19 cellular contexts compared by ENCODE assay signal in the genomic region with DNA sequence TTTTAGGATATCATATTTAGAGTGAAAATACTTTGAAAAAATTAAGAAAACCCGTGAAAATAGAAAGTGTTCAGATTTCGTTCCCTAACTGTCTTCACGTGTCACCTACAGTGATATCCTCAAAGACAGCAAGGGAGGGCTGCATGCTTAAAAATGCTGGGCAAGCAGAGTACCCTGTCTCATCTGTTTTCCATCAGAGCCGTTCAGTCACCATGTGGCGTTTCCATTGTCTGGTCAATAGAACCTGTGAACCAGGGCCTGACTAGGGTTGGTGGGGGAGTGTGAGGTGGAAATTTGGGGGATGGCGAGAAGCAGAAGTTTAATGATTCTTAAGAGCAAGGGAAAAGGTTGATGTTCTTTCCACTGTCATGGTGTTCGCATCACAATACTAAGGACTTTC.
A peak's percentile ranks its signal among the peaks of the same experiment; 100 is the strongest.
DNase-seq lines count a peak whose midpoint lies in the region; ATAC-seq, FAIRE-seq and TF ChIP-seq lines count a peak whose summit lies in the region.
"Had no signal": no experiment of that assay in that cellular context is flagged by ENCODE, and none has a peak within 500 bp of the region (broad histone marks: within the 10 kb centered on the region; RNA-seq: fewer than 3 reads in every experiment).

No MANE protein-coding gene starts in this region.

- peak; percentile 29 for DNase-seq in SK-N-SH
- no peak for DNase-seq in glutamatergic neuron
- DNase-seq in retina: peak; percentile 63
- DNase-seq in HTR-8/SVneo (ENCODE audit: insufficient read length, low spot score): no peak
- no peak for DNase-seq in NCI-H2107 (lab: John Stamatoyannopoulos, UW)
- DNase-seq: AML-193; CD4-positive, alpha-beta memory T cell; DMS79 treated with DMSO at 0.1 percent for 48 hours; GF-D8; IMR-90 had no signal

- ATAC-seq in SK-N-SH treated with all-trans-retinoic acid at 6 μM for 48 hours (no peak), GM21619 (IDR thresholded peaks at IDR 0.05; ENCODE audit: unreplicated experiment) (no peak)
- ATAC-seq: A549 had no signal

- TF ChIP-seq CTCF in SK-N-SH (IDR thresholded peaks at IDR 0.05): no peak
- TF ChIP-seq CTCF in glutamatergic neuron (IDR thresholded peaks at IDR 0.05; ENCODE audit: partially characterized antibody, unreplicated experiment): no peak

- TF ChIP-seq EP300 in SK-N-SH (IDR thresholded peaks at IDR 0.05; ENCODE audit: borderline replicate concordance in 1 of 2, low read depth in 1 of 2, low read length in 1 of 2): no peak

- H3K4me3 ChIP-seq in SK-N-SH (ENCODE audit: low read depth in 2 of 2, low read length in 1 of 2): no peak overlapping the region
- H3K4me3 ChIP-seq: A549, BLaER1, HAP-1 had no signal

- H3K9me3 ChIP-seq in SK-N-SH: no peaks in the 10 kb centered on the region
- H3K9me3 ChIP-seq: A549, BLaER1, HAP-1 had no signal

- TF ChIP-seq RAD21 in SK-N-SH (IDR thresholded peaks at IDR 0.05; ENCODE audit: low read length): no peak

- CTCF ChIA-PET in SK-N-SH (lab: Yijun Ruan, JAX): no interaction called here

- no peaks in the 10 kb centered on the region for H3K9me3 Mint-ChIP-seq in glutamatergic neuron (ENCODE audit: unreplicated experiment)
- H3K9me3 Mint-ChIP-seq: CD4-positive, alpha-beta memory T cell had no signal

- FAIRE-seq in HTR-8/SVneo (lab: Jason Lieb, UNC): no peak
- FAIRE-seq: A549, H1 had no signal

- peak overlapping the region in 1 of 2 experiments; percentile 43; a peak in 1 of 4 replicates for H3K27ac ChIP-seq in SK-N-SH (ENCODE audit: low read depth in 2 of 2, low read length in 1 of 2)
- H3K27ac ChIP-seq: 22Rv1, BLaER1, HL-60 had no signal

- POLR2A ChIA-PET in SK-N-SH (lab: Yijun Ruan, JAX): no interaction called here

- H3K4me1 Mint-ChIP-seq in glutamatergic neuron (ENCODE audit: low read depth, unreplicated experiment): peaks cover 7% of the 10 kb centered on the region
- H3K4me1 Mint-ChIP-seq: CD14-positive monocyte; CD4-positive, alpha-beta memory T cell had no signal

- H3K9me2 ChIP-seq in SK-N-SH: no peaks in the 10 kb centered on the region

- H3K27me3 ChIP-seq in SK-N-SH (ENCODE audit: insufficient read depth): no peaks in the 10 kb centered on the region
- H3K27me3 ChIP-seq: BLaER1 had no signal

- H3K27ac Mint-ChIP-seq in glutamatergic neuron (ENCODE audit: unreplicated experiment): peak overlapping the region; percentile 15
- H3K27ac Mint-ChIP-seq: CD14-positive monocyte; CD4-positive, alpha-beta memory T cell had no signal

- H2AFZ ChIP-seq in SK-N-SH (ENCODE audit: low read depth): no peak overlapping the region

- H3K4me3 Mint-ChIP-seq in glutamatergic neuron (ENCODE audit: unreplicated experiment): no peak overlapping the region
- H3K4me3 Mint-ChIP-seq: CD14-positive monocyte; CD4-positive, alpha-beta memory T cell had no signal

- no peaks in the 10 kb centered on the region for H3K36me3 ChIP-seq in SK-N-SH (replicated peaks in 1 of 2; ENCODE audit: control insufficient read depth in 1 of 2, insufficient read depth in 2 of 2, low read length in 1 of 2)
- H3K36me3 ChIP-seq: BLaER1, HAP-1 had no signal

- H3K36me3 Mint-ChIP-seq in glutamatergic neuron (ENCODE audit: unreplicated experiment): no peaks in the 10 kb centered on the region
- H3K36me3 Mint-ChIP-seq: CD14-positive monocyte; CD4-positive, alpha-beta memory T cell had no signal

- 78% methylated on average over 7 of the region's 7 CpGs for WGBS in SK-N-SH (ENCODE audit: low lambda C conversion rate)

- H3F3A ChIP-seq in SK-N-SH (replicated peaks; ENCODE audit: insufficient read depth): peaks cover 12% of the 10 kb centered on the region

- no peak overlapping the region for H3K9ac ChIP-seq in SK-N-SH
- H3K9ac ChIP-seq: BLaER1 had no signal

- H4K20me1 ChIP-seq in SK-N-SH (ENCODE audit: insufficient read depth): no peaks in the 10 kb centered on the region
- H4K20me1 ChIP-seq: BLaER1 had no signal

- no peaks in the 10 kb centered on the region for H3K79me2 ChIP-seq in SK-N-SH (ENCODE audit: insufficient read depth)

- peaks cover 11 to 12% of the 10 kb centered on the region in 2 experiments; a peak in 2 of 4 replicates for H3K4me1 ChIP-seq in SK-N-SH (ENCODE audit: control insufficient read depth in 1 of 2, insufficient read depth in 2 of 2, low read depth in 1 of 2, low read length in 1 of 2)
- H3K4me1 ChIP-seq: BLaER1 had no signal

- no peak overlapping the region for H3K4me2 ChIP-seq in SK-N-SH
- H3K4me2 ChIP-seq: BLaER1 had no signal

- H3K27me3 Mint-ChIP-seq in glutamatergic neuron (ENCODE audit: unreplicated experiment): no peaks in the 10 kb centered on the region

TF ChIP-seq in SK-N-SH, 30 proteins besides CTCF, POLR2A, EP300 and RAD21:
- peak; percentile 27; the same call in 1 of the 2 replicates for TF ChIP-seq MXI1 (IDR thresholded peaks at IDR 0.05; ENCODE audit: low read depth, low read length)
- no peak for TF ChIP-seq NFIC (IDR thresholded peaks at IDR 0.05; ENCODE audit: borderline replicate concordance)

TF ChIP-seq in SK-N-SH treated with all-trans-retinoic acid at 6 μM for 48 hours, 23 proteins besides CTCF, POLR2A, EP300 and RAD21:
- TF ChIP-seq ZNF70 (CRISPR knock-in tag; IDR thresholded peaks at IDR 0.05): no peak
- TF ChIP-seq OSR1 (CRISPR knock-in tag; IDR thresholded peaks at IDR 0.05): no peak
- no peak for TF ChIP-seq TOX (CRISPR knock-in tag; IDR thresholded peaks at IDR 0.05; ENCODE audit: borderline replicate concordance)

Comparison
In these comparisons a context has a peak if more than half of its experiments do, and no peak if none do; other contexts are left out.
1. DNase-seq: peak in SK-N-SH (single experiment) and retina (single experiment); none in glutamatergic neuron (single experiment), HTR-8/SVneo (single experiment) and NCI-H2107 (single experiment).